Comparison of ENCODE assay signal across 13 cellular contexts in genomic region chr4:151228196-151229119, GRCh38. TPM values are rescaled to one million over a fixed set of nuclear protein-coding genes. Genes with fewer than 3 reads are reported as not detected.
DNase-seq lines count a peak whose midpoint lies in the region; ATAC-seq and TF ChIP-seq lines count a peak whose summit lies in the region.
"Had no signal": no experiment of that assay in that cellular context is flagged by ENCODE, and none has a peak within 500 bp of the region (broad histone marks: within the 10 kb centered on the region; RNA-seq: fewer than 3 reads in every experiment).

No MANE protein-coding gene starts in this region.

- H2AFZ ChIP-seq in MM.1S (ENCODE audit: low read length): no peak overlapping the region
- H2AFZ ChIP-seq: PC-9 had no signal

- no peaks in the 10 kb centered on the region for H3K36me3 Mint-ChIP-seq in stimulated activated naive B cell treated with anti-CD40 and anti-IgM and Interleukin-4, amounts not matched to agents 10 μg/mL and 1 μg/mL and 100 μg/mL, for 72 hours

- no peaks in the 10 kb centered on the region for H3K9me3 Mint-ChIP-seq in stimulated activated naive B cell treated with anti-CD40 and anti-IgM and Interleukin-4, amounts not matched to agents 10 μg/mL and 1 μg/mL and 100 μg/mL, for 72 hours

- H3K9me3 ChIP-seq in gastroesophageal sphincter (no peaks in the 10 kb centered on the region), sigmoid colon (no peaks in the 10 kb centered on the region), MM.1S (replicated peaks; ENCODE audit: insufficient read depth, low read length) (no peaks in the 10 kb centered on the region)

- H3K4me1 ChIP-seq in gastroesophageal sphincter (peaks cover 7 to 60% (median 7%) of the 10 kb centered on the region in 3 donors), sigmoid colon (peaks cover 0 to 55% (median 28%) of the 10 kb centered on the region in 4 donors), MM.1S (ENCODE audit: low read length) (no peaks in the 10 kb centered on the region)

- H3K36me3 ChIP-seq in gastroesophageal sphincter: no peaks in the 10 kb centered on the region
- H3K36me3 ChIP-seq in sigmoid colon: no peaks in the 10 kb centered on the region
- no peaks in the 10 kb centered on the region for H3K36me3 ChIP-seq in MM.1S (replicated peaks; ENCODE audit: insufficient read depth, low read length)

- H3K4me3 ChIP-seq in gastroesophageal sphincter (peak overlapping the region; percentile 45 to 47), sigmoid colon (peak overlapping the region in 3 of 4 donors; percentile 13 to 39 (median 34)), MM.1S (ENCODE audit: low read length) (no peak overlapping the region)
- H3K4me3 ChIP-seq: PC-9 had no signal

- TF ChIP-seq POLR2A in gastroesophageal sphincter (IDR thresholded peaks at IDR 0.05) (no peak), sigmoid colon (IDR thresholded peaks at IDR 0.05) (no peak)

- H3K27ac ChIP-seq in gastroesophageal sphincter: peak overlapping the region; percentile 65 to 79 (median 72)
- H3K27ac ChIP-seq in sigmoid colon: peak overlapping the region; percentile 61 to 80 (median 66)
- H3K27ac ChIP-seq in MM.1S (ENCODE audit: low read length): no peak overlapping the region
- H3K27ac ChIP-seq: PC-9 had no signal

- H3K4me2 ChIP-seq in MM.1S (ENCODE audit: low read depth, low read length): no peak overlapping the region
- H3K4me2 ChIP-seq: PC-9 had no signal

- H3K27me3 ChIP-seq in gastroesophageal sphincter (no peaks in the 10 kb centered on the region), sigmoid colon (no peaks in the 10 kb centered on the region), MM.1S (replicated peaks; ENCODE audit: insufficient read depth, low read length) (no peaks in the 10 kb centered on the region)

- ATAC-seq in gastroesophageal sphincter: no peak
- no peak for ATAC-seq in HG03095 (IDR thresholded peaks at IDR 0.05; ENCODE audit: unreplicated experiment)
- no peak for ATAC-seq in stimulated activated naive B cell treated with anti-CD40 and anti-IgM and Interleukin-4, amounts not matched to agents 10 μg/mL and 1 μg/mL and 100 μg/mL, for 72 hours (replicated peaks)

- peaks cover 12 to 14% of the 10 kb centered on the region in 2 donors for H3K27me3 Mint-ChIP-seq in stimulated activated naive B cell treated with anti-CD40 and anti-IgM and Interleukin-4, amounts not matched to agents 10 μg/mL and 1 μg/mL and 100 μg/mL, for 72 hours

- TF ChIP-seq CTCF in gastroesophageal sphincter (IDR thresholded peaks at IDR 0.05) (no peak), sigmoid colon (IDR thresholded peaks at IDR 0.05) (no peak), MM.1S (IDR thresholded peaks at IDR 0.05; ENCODE audit: low read length) (no peak)

- H4K20me1 ChIP-seq in MM.1S (ENCODE audit: insufficient read depth, low read length): no peaks in the 10 kb centered on the region

- 63 to 87% methylated on average over 6 of the region's 6 CpGs for WGBS in gastroesophageal sphincter (ENCODE audit: low coverage in 1 of 2), 2 donors
- 78 to 85% methylated on average over 6 of the region's 6 CpGs for WGBS in sigmoid colon, 2 donors

- intact Hi-C loops in sigmoid colon (cut with DNase I): loop anchor here (5.0 kb wide), 1 partner anchor 61 kb away; no protein-coding TSS in a partner anchor

- no peak overlapping the region for H3K27ac Mint-ChIP-seq in stimulated activated naive B cell treated with anti-CD40 and anti-IgM and Interleukin-4, amounts not matched to agents 10 μg/mL and 1 μg/mL and 100 μg/mL, for 72 hours

- H3F3A ChIP-seq in MM.1S (ENCODE audit: insufficient read depth, low read length): no peaks in the 10 kb centered on the region

- H3K79me2 ChIP-seq in MM.1S (ENCODE audit: low read length): no peaks in the 10 kb centered on the region

- TF ChIP-seq EP300 in gastroesophageal sphincter (IDR thresholded peaks at IDR 0.05) (no peak), sigmoid colon (IDR thresholded peaks at IDR 0.05) (no peak)

- no peak overlapping the region for H3K4me3 Mint-ChIP-seq in stimulated activated naive B cell treated with anti-CD40 and anti-IgM and Interleukin-4, amounts not matched to agents 10 μg/mL and 1 μg/mL and 100 μg/mL, for 72 hours

- H3K9me2 ChIP-seq in MM.1S (replicated peaks; ENCODE audit: insufficient read depth, low read length): no peaks in the 10 kb centered on the region

- DNase-seq in EH (ENCODE audit: low read depth) (peak; percentile 32), astrocyte of the hippocampus (ENCODE audit: low read depth, low spot score) (peak; percentile 37), sigmoid colon (no peak), COLO829 (ENCODE audit: low spot score) (no peak), MM.1S (no peak)
- no peak for DNase-seq in stimulated activated naive B cell treated with anti-CD40 and anti-IgM and Interleukin-4, amounts not matched to agents 10 μg/mL and 1 μg/mL and 100 μg/mL, for 72 hours
- DNase-seq: activated T-cell treated with anti-CD3 and anti-CD28 coated beads for 4 hours, cerebellar nuclear complex, NCI-H146 had no signal

- no peak overlapping the region for H3K9ac ChIP-seq in MM.1S (ENCODE audit: low read length)

- H3K4me1 Mint-ChIP-seq in stimulated activated naive B cell treated with anti-CD40 and anti-IgM and Interleukin-4, amounts not matched to agents 10 μg/mL and 1 μg/mL and 100 μg/mL, for 72 hours: no peaks in the 10 kb centered on the region

RNA-seq across cellular contexts. Expression of gene PRSS48, which starts 48.5 kb away (rescaled TPM):
- total RNA-seq in gastroesophageal sphincter (not detected), sigmoid colon (not detected)
- polyA plus RNA-seq in sigmoid colon: not detected
- total RNA-seq: omental fat pad, PC-9 had no signal

Comparison
In these comparisons a context has a peak if more than half of its experiments do, and no peak if none do; other contexts are left out.
1. DNase-seq: peak in EH (single experiment) and astrocyte of the hippocampus (single experiment); none in sigmoid colon (single experiment), COLO829 (single experiment), MM.1S (single experiment) and stimulated activated naive B cell treated with anti-CD40 and anti-IgM and Interleukin-4, amounts not matched to agents 10 μg/mL and 1 μg/mL and 100 μg/mL, for 72 hours (single experiment).